Comparison of ENCODE assay signal across 20 cellular contexts in the genomic region with DNA sequence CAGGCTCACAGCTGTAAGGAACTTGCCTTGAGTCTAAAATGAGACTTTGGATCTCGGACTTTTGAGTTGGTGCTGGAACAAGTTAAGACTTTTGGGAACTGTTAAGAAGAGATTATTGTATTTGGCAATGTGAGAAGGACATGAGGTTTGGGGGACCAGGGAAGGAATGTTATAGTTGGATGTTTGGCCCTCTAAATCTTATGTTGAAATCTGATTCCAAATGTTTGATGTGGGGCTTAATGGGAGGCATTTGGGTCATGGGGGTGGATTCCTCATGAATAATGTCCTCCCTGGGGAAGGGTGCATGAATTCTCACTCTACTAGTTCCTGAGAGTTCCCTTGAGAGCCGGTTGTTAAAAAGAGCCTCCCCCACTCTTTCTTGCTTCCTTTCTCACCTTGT.
"Had no signal": no experiment of that assay in that cellular context is flagged by ENCODE, and none has a peak within 500 bp of the region (broad histone marks: within the 10 kb centered on the region; RNA-seq: fewer than 3 reads in every experiment).

No MANE protein-coding gene starts in this region.

- DNase-seq: activated CD4-positive, alpha-beta T cell treated with anti-CD3 and anti-CD28 coated beads for 4 hours; activated CD8-positive, alpha-beta T cell treated with anti-CD3 and anti-CD28 coated beads for 36 hours; activated naive CD4-positive, alpha-beta T cell treated with anti-CD3 and anti-CD28 coated beads for 36 hours; activated naive CD8-positive, alpha-beta T cell treated with anti-CD3 and anti-CD28 coated beads, Interleukin-2, amount 50 U/mL, for 24 hours; activated T-cell treated with anti-CD3 and anti-CD28 coated beads, Interleukin-2, amount 50 U/mL, for 1 hour; dermis blood vessel endothelial cell; effector memory CD4-positive, alpha-beta T cell; foreskin fibroblast; left cardiac atrium; mesenchymal stem cell; mucosa of descending colon; naive thymus-derived CD8-positive, alpha-beta T cell; posterior cingulate gyrus; retina; stimulated activated CD4-positive, alpha-beta T cell treated with anti-CD3 and anti-CD28 coated beads, Interleukin-2, amount 100 ng/mL, for 24 hours; stimulated activated naive CD4-positive, alpha-beta T cell treated with Interleukin-2 at 50 U/mL for 16 hours; substantia nigra; transverse colon had no signal

- ATAC-seq: activated CD8-positive, alpha-beta T cell treated with anti-CD3 and anti-CD28 coated beads for 36 hours; activated naive CD8-positive, alpha-beta T cell treated with anti-CD3 and anti-CD28 coated beads, Interleukin-2, amount 50 U/mL, for 24 hours; left cardiac atrium; mucosa of descending colon; naive thymus-derived CD8-positive, alpha-beta T cell; WTC11 had no signal

- H3K4me3 ChIP-seq: esophagus muscularis mucosa, mucosa of descending colon, transverse colon had no signal
